20 cellular contexts compared by ENCODE assay signal in genomic region chr2:107197601-107198000, GRCh38.
DNase-seq lines count a peak whose midpoint lies in the region; ATAC-seq and TF ChIP-seq lines count a peak whose summit lies in the region.
"Had no signal": no experiment of that assay in that cellular context is flagged by ENCODE, and none has a peak within 500 bp of the region (broad histone marks: within the 10 kb centered on the region; RNA-seq: fewer than 3 reads in every experiment).

No MANE protein-coding gene starts in this region.

- no peaks in the 10 kb centered on the region for H3K36me3 ChIP-seq in colonic mucosa
- H3K36me3 ChIP-seq: BE2C had no signal

- no peaks in the 10 kb centered on the region for H3K27me3 ChIP-seq in colonic mucosa
- H3K27me3 ChIP-seq: BE2C had no signal

- DNase-seq in NCI-H2107 treated with DMSO at 0.1 percent for 48 hours (lab: John Stamatoyannopoulos, UW; ENCODE audit: unreplicated experiment) (peak; percentile 2), NCI-H2107 (lab: John Stamatoyannopoulos, UW) (no peak), NCI-H446 (lab: John Stamatoyannopoulos, UW) (peak; percentile 27 to 59), RPMI7951 (ENCODE audit: low read depth) (peak; percentile 9), colonic mucosa (no peak), activated T-cell treated with anti-CD3 and anti-CD28 coated beads for 4 hours (no peak), posterior vena cava (ENCODE audit: low spot score) (no peak)
- DNase-seq: activated CD4-positive, alpha-beta T cell treated with anti-CD3 and anti-CD28 coated beads, Interleukin-2, amount 50 U/mL, for 4 hours; activated naive CD4-positive, alpha-beta T cell treated with Interleukin-2 at 50 U/mL for 16 hours; BE2C; effector CD4-positive, alpha-beta T cell; NCI-H2081 treated with DMSO at 0.1 percent for 48 hours; psoas muscle; Right ventricle myocardium superior; small intestine; stimulated activated CD4-positive, alpha-beta T cell treated with anti-CD3 and anti-CD28 coated beads, Interleukin-4, amount 100 ng/mL, for 24 hours had no signal

- H3K27ac ChIP-seq in colonic mucosa: no peak overlapping the region
- H3K27ac ChIP-seq: psoas muscle had no signal

- intact Hi-C loops in colonic mucosa (cut with DNase I) (no loop called here), posterior vena cava (cut with DNase I) (no loop called here)

- no peak for ATAC-seq in HG02623 (IDR thresholded peaks at IDR 0.05; ENCODE audit: unreplicated experiment)
- ATAC-seq: esophagus mucosa, HCT116, HepG2, psoas muscle had no signal

- TF ChIP-seq CTCF in colonic mucosa (IDR thresholded peaks at IDR 0.05): no peak

- H3K9me3 ChIP-seq in colonic mucosa: no peaks in the 10 kb centered on the region
- H3K9me3 ChIP-seq: BE2C, psoas muscle had no signal

- H3K4me3 ChIP-seq in colonic mucosa: no peak overlapping the region
- H3K4me3 ChIP-seq: psoas muscle had no signal

- H3K4me1 ChIP-seq in colonic mucosa: no peaks in the 10 kb centered on the region
- H3K4me1 ChIP-seq: BE2C, psoas muscle had no signal

- H3K9ac ChIP-seq in colonic mucosa (ENCODE audit: low read depth in 2 of 2, low read length in 2 of 2): no peak overlapping the region

Comparison
In these comparisons a context has a peak if more than half of its experiments do, and no peak if none do; other contexts are left out.
1. DNase-seq: peak in NCI-H2107 treated with DMSO at 0.1 percent for 48 hours (single experiment), NCI-H446 (2 of 2) and RPMI7951 (single experiment); none in NCI-H2107 (single experiment), colonic mucosa (single experiment), activated T-cell treated with anti-CD3 and anti-CD28 coated beads for 4 hours (single experiment) and posterior vena cava (single experiment).